ENCODE assay signal across 8 cellular contexts in the genomic region with DNA sequence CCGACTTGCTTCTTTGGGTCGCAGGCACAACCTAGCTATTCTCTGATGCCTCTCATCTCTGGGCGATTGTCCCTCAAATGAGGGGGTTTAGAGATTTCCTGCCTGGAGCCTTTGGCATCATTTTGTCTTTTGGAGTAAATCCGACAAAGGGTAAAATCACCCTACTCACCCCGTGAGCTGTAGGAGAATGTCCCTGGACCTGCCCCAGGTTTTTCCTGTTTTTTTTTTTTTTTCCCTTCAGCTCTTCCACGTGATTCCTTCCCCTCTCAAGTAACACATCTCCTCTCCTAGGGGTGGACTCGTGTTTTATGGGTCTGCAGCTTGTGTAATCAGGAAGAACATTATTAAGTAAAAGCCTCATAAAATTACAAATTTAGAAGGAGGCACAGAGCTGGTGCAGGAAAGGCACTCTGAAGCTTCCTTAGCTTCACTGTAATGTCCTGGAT.
A peak's percentile ranks its signal among the peaks of the same experiment; 100 is the strongest.
DNase-seq lines count a peak whose midpoint lies in the region; TF ChIP-seq lines count a peak whose summit lies in the region.
"Had no signal": no experiment of that assay in that cellular context is flagged by ENCODE, and none has a peak within 500 bp of the region (broad histone marks: within the 10 kb centered on the region; RNA-seq: fewer than 3 reads in every experiment).

No MANE protein-coding gene starts in this region.

- peak; percentile 78 for DNase-seq in DMS53 (lab: John Stamatoyannopoulos, UW)
- DNase-seq in colonic mucosa, result no peak
- no peak for DNase-seq in progenitor cell of endocrine pancreas (ENCODE audit: low spot score, unreplicated experiment)
- no peak for DNase-seq in NCI-H2029 (lab: John Stamatoyannopoulos, UW)
- DNase-seq in NCI-H748 (lab: John Stamatoyannopoulos, UW; ENCODE audit: unreplicated experiment), result no peak
- no peak for DNase-seq in lower leg skin (ENCODE audit: low spot score in 2 of 2)
- DNase-seq: DMS79 treated with DMSO at 0.1 percent for 48 hours had no signal

- H3K27me3 ChIP-seq in colonic mucosa, result no peaks in the 10 kb centered on the region

- no peaks in the 10 kb centered on the region for H3K9me3 ChIP-seq in colonic mucosa

- no peaks in the 10 kb centered on the region for H3K36me3 ChIP-seq in colonic mucosa

- H3K9me3 Mint-ChIP-seq in IgD-negative memory B cell (no peaks in the 10 kb centered on the region), progenitor cell of endocrine pancreas (ENCODE audit: low read depth) (no peaks in the 10 kb centered on the region)

- no peak overlapping the region for H3K9ac ChIP-seq in colonic mucosa (ENCODE audit: low read depth in 2 of 2, low read length in 2 of 2)

- TF ChIP-seq CTCF in colonic mucosa (IDR thresholded peaks at IDR 0.05), result no peak
- TF ChIP-seq CTCF in progenitor cell of endocrine pancreas (IDR thresholded peaks at IDR 0.05; ENCODE audit: unreplicated experiment), result no peak
- TF ChIP-seq CTCF in lower leg skin (IDR thresholded peaks at IDR 0.05), result no peak

- H3K36me3 Mint-ChIP-seq in IgD-negative memory B cell (peaks cover 3% of the 10 kb centered on the region), progenitor cell of endocrine pancreas (ENCODE audit: insufficient read depth) (peaks cover 2% of the 10 kb centered on the region)

- intact Hi-C loops in colonic mucosa (cut with DNase I) (loop anchor here (10.0 kb wide), 1 partner anchor 131 kb away; a partner anchor contains a TSS), lower leg skin (cut with DNase I; ENCODE audit: low total_unique reads) (no loop called here)

- H3K4me1 Mint-ChIP-seq in IgD-negative memory B cell (peaks cover 24 to 27% (median 24%) of the 10 kb centered on the region in 3 donors), progenitor cell of endocrine pancreas (ENCODE audit: low read depth) (peaks cover 14% of the 10 kb centered on the region)

- H3K27me3 Mint-ChIP-seq in IgD-negative memory B cell (no peaks in the 10 kb centered on the region), progenitor cell of endocrine pancreas (peaks cover 9% of the 10 kb centered on the region)

- no peak for TF ChIP-seq POLR2A in lower leg skin (IDR thresholded peaks at IDR 0.05)

- H3K27ac Mint-ChIP-seq in IgD-negative memory B cell, result peak overlapping the region in 1 of 3 donors; percentile 70
- H3K27ac Mint-ChIP-seq in progenitor cell of endocrine pancreas, result no peak overlapping the region

- H3K4me3 Mint-ChIP-seq in IgD-negative memory B cell (peak overlapping the region in 3 of 4 donors; percentile 28 to 91 (median 86)), progenitor cell of endocrine pancreas (ENCODE audit: low read depth) (peak overlapping the region; percentile 84)

- no peak overlapping the region for H3K4me3 ChIP-seq in colonic mucosa
- no peak overlapping the region for H3K4me3 ChIP-seq in lower leg skin (ENCODE audit: low read depth, poor library complexity, severe bottlenecking)

- WGBS in lower leg skin, 2 donors, result 49 to 52% methylated on average over 7 of the region's 7 CpGs

- H3K27ac ChIP-seq in colonic mucosa, result peak overlapping the region; percentile 85

- H3K4me1 ChIP-seq in colonic mucosa, result peaks cover 6% of the 10 kb centered on the region
